In the genomic region with DNA sequence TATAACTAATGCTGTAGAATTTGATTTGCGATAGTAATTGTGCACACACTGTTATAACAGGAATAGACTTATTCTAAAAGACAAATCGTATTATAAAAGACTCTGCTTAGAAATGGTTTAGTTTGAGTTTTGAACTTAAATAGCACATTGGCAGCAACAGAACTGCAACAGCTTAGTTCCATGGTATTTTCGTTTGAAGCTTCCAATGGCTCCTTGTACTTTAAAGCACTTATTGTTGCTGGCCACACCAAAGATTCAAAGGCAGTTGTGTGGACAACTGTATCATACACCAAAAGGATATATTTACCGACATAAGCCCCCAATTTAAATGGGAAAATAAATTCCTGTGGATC, we compare ENCODE assay signal across 9 cellular contexts. TPM values are rescaled to one million over a fixed set of nuclear protein-coding genes. Genes with fewer than 3 reads are reported as not detected.
A peak's percentile ranks its signal among the peaks of the same experiment; 100 is the strongest.
DNase-seq lines count a peak whose midpoint lies in the region; ATAC-seq and TF ChIP-seq lines count a peak whose summit lies in the region.
"Had no signal": no experiment of that assay in that cellular context is flagged by ENCODE, and none has a peak within 500 bp of the region (broad histone marks: within the 10 kb centered on the region; RNA-seq: fewer than 3 reads in every experiment).

No MANE protein-coding gene starts in this region.

- no peaks in the 10 kb centered on the region for H3K27me3 Mint-ChIP-seq in stimulated activated memory B cell treated with anti-CD40 and anti-IgM and Interleukin-4, amounts not matched to agents 10 μg/mL and 1 μg/mL and 100 μg/mL, for 72 hours
- H3K27me3 Mint-ChIP-seq in endodermal cell (ENCODE audit: insufficient read depth): no peaks in the 10 kb centered on the region

- ATAC-seq in SK-N-SH treated with all-trans-retinoic acid at 6 μM for 48 hours: peak; percentile 18
- ATAC-seq in stimulated activated memory B cell treated with anti-CD40 and anti-IgM and Interleukin-4, amounts not matched to agents 10 μg/mL and 1 μg/mL and 100 μg/mL, for 72 hours: no peak

- H3K9me3 Mint-ChIP-seq in stimulated activated memory B cell treated with anti-CD40 and anti-IgM and Interleukin-4, amounts not matched to agents 10 μg/mL and 1 μg/mL and 100 μg/mL, for 72 hours: no peaks in the 10 kb centered on the region
- H3K9me3 Mint-ChIP-seq in endodermal cell: peaks cover 8% of the 10 kb centered on the region

- 52 to 64% methylated on average over 4 of the region's 4 CpGs for WGBS in esophagus squamous epithelium, 2 donors
- WGBS in endodermal cell (ENCODE audit: insufficient coverage in 1 of 2, insufficient read length in 1 of 2), 2 experiments: 89 to 94% methylated on average over 2 to 4 of the region's 4 CpGs

- no peaks in the 10 kb centered on the region for H3K9me3 ChIP-seq in esophagus squamous epithelium
- H3K9me3 ChIP-seq in endodermal cell (ENCODE audit: control insufficient read depth, low read length): no peaks in the 10 kb centered on the region

- TF ChIP-seq CTCF in HL-60 (IDR thresholded peaks at IDR 0.05; ENCODE audit: insufficient read depth, low read length) (no peak), esophagus squamous epithelium (IDR thresholded peaks at IDR 0.05) (no peak), endodermal cell (conservative IDR thresholded peaks at IDR 0.05) (no peak)

- H3K4me3 ChIP-seq in HL-60 (replicated peaks; ENCODE audit: insufficient read depth, low read length) (peak overlapping the region; percentile 37), esophagus squamous epithelium (peak overlapping the region in 3 of 4 donors; percentile 27 to 55 (median 33)), endodermal cell (ENCODE audit: low read length) (no peak overlapping the region)

- peak overlapping the region; percentile 95 for H3K27ac Mint-ChIP-seq in stimulated activated memory B cell treated with anti-CD40 and anti-IgM and Interleukin-4, amounts not matched to agents 10 μg/mL and 1 μg/mL and 100 μg/mL, for 72 hours
- H3K27ac Mint-ChIP-seq in endodermal cell: no peak overlapping the region

- peaks cover 4 to 54% (median 5%) of the 10 kb centered on the region in 3 donors for H3K4me1 ChIP-seq in esophagus squamous epithelium
- H3K4me1 ChIP-seq in endodermal cell (ENCODE audit: control insufficient read depth, insufficient read depth, low read length): no peaks in the 10 kb centered on the region

- intact Hi-C loops in esophagus squamous epithelium (cut with DNase I): no loop called here

- no peak for DNase-seq in HL-60 (ENCODE audit: low read depth in 1 of 2, low spot score in 1 of 2)
- DNase-seq in esophagus squamous epithelium (lab: John Stamatoyannopoulos, UW): no peak
- DNase-seq in NCI-H82 (lab: John Stamatoyannopoulos, UW): no peak
- no peak for DNase-seq in ureter (ENCODE audit: low spot score)
- DNase-seq in endodermal cell: no peak
- DNase-seq in NCI-H1694 treated with DMSO at 0.1 percent for 48 hours (lab: John Stamatoyannopoulos, UW): no peak
- DNase-seq: H7 had no signal

- no peak for TF ChIP-seq POLR2A in esophagus squamous epithelium (IDR thresholded peaks at IDR 0.05)

- H3K36me3 ChIP-seq in esophagus squamous epithelium: no peaks in the 10 kb centered on the region
- no peaks in the 10 kb centered on the region for H3K36me3 ChIP-seq in endodermal cell (ENCODE audit: control insufficient read depth, insufficient read depth, low read length)

- H3K4me3 Mint-ChIP-seq in stimulated activated memory B cell treated with anti-CD40 and anti-IgM and Interleukin-4, amounts not matched to agents 10 μg/mL and 1 μg/mL and 100 μg/mL, for 72 hours: peak overlapping the region; percentile 92
- no peak overlapping the region for H3K4me3 Mint-ChIP-seq in endodermal cell

- peak overlapping the region; percentile 79 for H3K27ac ChIP-seq in HL-60 (replicated peaks)
- peak overlapping the region; percentile 51 to 77 (median 68) for H3K27ac ChIP-seq in esophagus squamous epithelium
- H3K27ac ChIP-seq in endodermal cell (ENCODE audit: low read depth, low read length): no peak overlapping the region

- peaks cover 38% of the 10 kb centered on the region for H3K36me3 Mint-ChIP-seq in stimulated activated memory B cell treated with anti-CD40 and anti-IgM and Interleukin-4, amounts not matched to agents 10 μg/mL and 1 μg/mL and 100 μg/mL, for 72 hours
- peaks cover 2% of the 10 kb centered on the region for H3K36me3 Mint-ChIP-seq in endodermal cell (ENCODE audit: low read depth)

- H3K4me1 Mint-ChIP-seq in stimulated activated memory B cell treated with anti-CD40 and anti-IgM and Interleukin-4, amounts not matched to agents 10 μg/mL and 1 μg/mL and 100 μg/mL, for 72 hours: peaks cover 72% of the 10 kb centered on the region
- peaks cover 6% of the 10 kb centered on the region for H3K4me1 Mint-ChIP-seq in endodermal cell

- H3K9ac ChIP-seq in endodermal cell (ENCODE audit: extremely low read depth, low read length, poor library complexity, severe bottlenecking): no peak overlapping the region

- H3K27me3 ChIP-seq in HL-60 (ENCODE audit: insufficient read depth, poor library complexity, severe bottlenecking): no peaks in the 10 kb centered on the region
- H3K27me3 ChIP-seq in esophagus squamous epithelium: no peaks in the 10 kb centered on the region
- no peaks in the 10 kb centered on the region for H3K27me3 ChIP-seq in endodermal cell (ENCODE audit: control insufficient read depth, insufficient read depth, low read length, poor library complexity, severe bottlenecking)

TF ChIP-seq in SK-N-SH treated with all-trans-retinoic acid at 6 μM for 48 hours, 23 proteins besides CTCF, POLR2A, EP300 and RAD21:
- TF ChIP-seq ZNF70 (CRISPR knock-in tag; IDR thresholded peaks at IDR 0.05): no peak

RNA-seq across cellular contexts. Expression of a gene that starts 0.6 kb away (rescaled TPM):
- 10 to 100 TPM in 1 of 4 donors, 1 to 10 TPM in 3; 2.2 to 17.5 (median 6.0) TPM for total RNA-seq in esophagus squamous epithelium
- 35.7 TPM for total RNA-seq in ureter
- total RNA-seq in endodermal cell: 10 to 100 TPM; 21.5 to 28.5 TPM
- polyA plus RNA-seq in endodermal cell (2013, experiment 1 of 2): 23.5 TPM
- polyA plus RNA-seq in endodermal cell (2013, experiment 2 of 2): 24.8 TPM
